ENCODE assay signal across 28 cellular contexts in genomic region chr1:208888376-208888775, GRCh38.
"Had no signal": no experiment of that assay in that cellular context is flagged by ENCODE, and none has a peak within 500 bp of the region (broad histone marks: within the 10 kb centered on the region; RNA-seq: fewer than 3 reads in every experiment).

No MANE protein-coding gene starts in this region.

- H3K79me2 ChIP-seq: hepatocyte had no signal

- H3K27ac Mint-ChIP-seq: mesothelial cell of epicardium; naive B cell; natural killer cell treated with Interleukin-12 subunit alpha and Interleukin-12 subunit beta and Interleukin-15 and Interleukin-18, amount 100 ng/mL, for 72 hours; stimulated activated effector memory CD8-positive, alpha-beta T cell treated with anti-CD3 and anti-CD28 coated beads, Interleukin-12 subunit alpha, Interleukin-12 subunit beta, amount 100 ng/mL, for 72 hours; type B pancreatic cell had no signal

- H3K27ac ChIP-seq: dorsolateral prefrontal cortex, esophagus muscularis mucosa, hepatocyte, left lung, neutrophil, pancreas, right atrium auricular region, sigmoid colon, stomach, thyroid gland had no signal

- H3K36me3 Mint-ChIP-seq: mesothelial cell of epicardium; naive B cell; natural killer cell treated with Interleukin-12 subunit alpha and Interleukin-12 subunit beta and Interleukin-15 and Interleukin-18, amount 100 ng/mL, for 72 hours; stimulated activated effector memory CD8-positive, alpha-beta T cell treated with anti-CD3 and anti-CD28 coated beads, Interleukin-12 subunit alpha, Interleukin-12 subunit beta, amount 100 ng/mL, for 72 hours; type B pancreatic cell had no signal

- H3K36me3 ChIP-seq: esophagus muscularis mucosa, left lung, neutrophil, pancreas, right atrium auricular region, sigmoid colon, stomach, thyroid gland had no signal

- H3K4me1 ChIP-seq: esophagus muscularis mucosa, left lung, pancreas, right atrium auricular region, sigmoid colon, stomach, thyroid gland had no signal

- H3K9me3 ChIP-seq: esophagus muscularis mucosa, left lung, mucosa of descending colon, neutrophil, pancreas, right atrium auricular region, sigmoid colon, stomach, thyroid gland had no signal

- H3K4me2 ChIP-seq: hepatocyte had no signal

- ATAC-seq: left cardiac atrium; left lung; mucosa of descending colon; natural killer cell treated with Interleukin-12 subunit alpha and Interleukin-12 subunit beta and Interleukin-15 and Interleukin-18, amount 100 ng/mL, for 72 hours; pancreas had no signal

- H2AFZ ChIP-seq: hepatocyte had no signal

- H3K9me3 Mint-ChIP-seq: naive B cell, neural crest cell, type B pancreatic cell had no signal

- H3K27me3 ChIP-seq: esophagus muscularis mucosa, hepatocyte, left lung, neutrophil, pancreas, right atrium auricular region, sigmoid colon, stomach, thyroid gland had no signal

- H3K4me3 ChIP-seq: dorsolateral prefrontal cortex, esophagus muscularis mucosa, hepatocyte, left lung, mucosa of descending colon, pancreas, right atrium auricular region, sigmoid colon, stomach, thyroid gland had no signal

- DNase-seq: cerebellar nuclear complex; cortex of kidney; dorsolateral prefrontal cortex; effector CD4-positive, alpha-beta T cell; head of caudate nucleus; kidney; left cardiac atrium; left lung; mesenchymal stem cell; mucosa of descending colon; naive B cell; pancreas; sigmoid colon; stimulated activated CD4-positive, alpha-beta T cell treated with anti-CD3 and anti-CD28 coated beads, Interleukin-2, amount 100 ng/mL, for 24 hours; stimulated activated CD4-positive, alpha-beta T cell treated with anti-CD3 and anti-CD28 coated beads, Interleukin-4, amount 100 ng/mL, for 24 hours; stimulated activated naive CD4-positive, alpha-beta T cell treated with Interleukin-2 at 50 U/mL for 16 hours; stomach; thyroid gland had no signal

- FAIRE-seq: frontal cortex, kidney, pancreas had no signal
